ENCODE assay signal across 8 cellular contexts in the genomic region with DNA sequence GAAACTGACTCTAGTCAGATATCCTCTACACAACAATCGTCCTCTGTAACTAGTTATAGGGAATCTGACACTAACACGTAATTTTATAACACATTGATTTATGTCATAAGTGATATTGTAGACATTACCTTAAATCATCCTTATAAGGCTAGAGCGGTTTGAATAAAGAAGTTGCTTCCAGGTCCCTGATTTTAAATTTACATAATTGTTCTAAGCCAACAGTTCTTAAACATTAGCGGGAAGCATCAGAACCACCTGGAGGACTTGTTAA. TPM values are rescaled to one million over a fixed set of nuclear protein-coding genes. Genes with fewer than 3 reads are reported as not detected.
DNase-seq lines count a peak whose midpoint lies in the region; ATAC-seq lines count a peak whose summit lies in the region.

No MANE protein-coding gene starts in this region.

- H3K9ac ChIP-seq in iPS-18a (ENCODE audit: low read length), result peak overlapping the region; percentile 92

- ATAC-seq in T-helper 17 cell (no peak), GM21360 (IDR thresholded peaks at IDR 0.05; ENCODE audit: unreplicated experiment) (no peak)
- ATAC-seq in stimulated activated effector memory CD8-positive, alpha-beta T cell treated with anti-CD3 and anti-CD28 coated beads, Interleukin-12 subunit alpha, Interleukin-12 subunit beta, amount 100 ng/mL, for 72 hours, result no peak

- H3K4me1 Mint-ChIP-seq in T-helper 17 cell, result peaks cover 49% of the 10 kb centered on the region
- peaks cover 43% of the 10 kb centered on the region for H3K4me1 Mint-ChIP-seq in stimulated activated effector memory CD8-positive, alpha-beta T cell treated with anti-CD3 and anti-CD28 coated beads, Interleukin-12 subunit alpha, Interleukin-12 subunit beta, amount 100 ng/mL, for 72 hours

- H3K27ac ChIP-seq in iPS-18a (ENCODE audit: low read length), result no peak overlapping the region

- peaks cover 2% of the 10 kb centered on the region for H3K36me3 Mint-ChIP-seq in T-helper 17 cell (ENCODE audit: low read depth)
- H3K36me3 Mint-ChIP-seq in stimulated activated effector memory CD8-positive, alpha-beta T cell treated with anti-CD3 and anti-CD28 coated beads, Interleukin-12 subunit alpha, Interleukin-12 subunit beta, amount 100 ng/mL, for 72 hours, result peaks cover 5% of the 10 kb centered on the region

- peaks cover 10% of the 10 kb centered on the region for H3K27me3 ChIP-seq in iPS-18a (ENCODE audit: control insufficient read depth, insufficient read depth, low read length)

- peak overlapping the region; percentile 93 for H3K4me3 Mint-ChIP-seq in T-helper 17 cell
- H3K4me3 Mint-ChIP-seq in stimulated activated effector memory CD8-positive, alpha-beta T cell treated with anti-CD3 and anti-CD28 coated beads, Interleukin-12 subunit alpha, Interleukin-12 subunit beta, amount 100 ng/mL, for 72 hours, result peak overlapping the region; percentile 85

- H3K27ac Mint-ChIP-seq in T-helper 17 cell, result peak overlapping the region; percentile 90
- peak overlapping the region; percentile 93 for H3K27ac Mint-ChIP-seq in stimulated activated effector memory CD8-positive, alpha-beta T cell treated with anti-CD3 and anti-CD28 coated beads, Interleukin-12 subunit alpha, Interleukin-12 subunit beta, amount 100 ng/mL, for 72 hours

- DNase-seq in NCI-H146 (lab: John Stamatoyannopoulos, UW) (peak; percentile 5), NCI-H146 treated with DMSO at 0.1 percent for 48 hours (lab: John Stamatoyannopoulos, UW; ENCODE audit: unreplicated experiment) (no peak), T-helper 17 cell (no peak), HUDEP-2 (lab: John Stamatoyannopoulos, UW; ENCODE audit: unreplicated experiment in 76 of 76) (no peak), NCI-H1092 (lab: John Stamatoyannopoulos, UW) (no peak)
- no peak for DNase-seq in stimulated activated effector memory CD8-positive, alpha-beta T cell treated with anti-CD3 and anti-CD28 coated beads, Interleukin-12 subunit alpha, Interleukin-12 subunit beta, amount 100 ng/mL, for 72 hours (ENCODE audit: low spot score in 2 of 2)

- H3K9me3 Mint-ChIP-seq in stimulated activated effector memory CD8-positive, alpha-beta T cell treated with anti-CD3 and anti-CD28 coated beads, Interleukin-12 subunit alpha, Interleukin-12 subunit beta, amount 100 ng/mL, for 72 hours, result no peaks in the 10 kb centered on the region

- peak overlapping the region; percentile 93 for H3K4me3 ChIP-seq in iPS-18a (ENCODE audit: low read length)

- H3K36me3 ChIP-seq in iPS-18a (ENCODE audit: control insufficient read depth, low read depth, low read length), result no peaks in the 10 kb centered on the region

- no peaks in the 10 kb centered on the region for H3K9me3 ChIP-seq in T-helper 17 cell (ENCODE audit: control insufficient read depth, low read length, poor library complexity, severe bottlenecking)
- no peaks in the 10 kb centered on the region for H3K9me3 ChIP-seq in iPS-18a (ENCODE audit: control insufficient read depth, low read depth, low read length)

- H3K27me3 Mint-ChIP-seq in T-helper 17 cell, result no peaks in the 10 kb centered on the region

- peaks cover 17% of the 10 kb centered on the region for H3K4me1 ChIP-seq in iPS-18a (ENCODE audit: control insufficient read depth, low read depth, low read length)

RNA-seq across cellular contexts. Expression of a gene that starts 0.7 kb away (rescaled TPM):
- total RNA-seq in T-helper 17 cell, result 1 to 10 TPM; 7.4 to 8.2 TPM

RNA-seq across cellular contexts. Expression of a gene that starts 2.9 kb away (rescaled TPM):
- 10 to 100 TPM; 59.0 to 68.6 TPM for total RNA-seq in T-helper 17 cell
